ENCODE assay signal across 8 cellular contexts in the genomic region with DNA sequence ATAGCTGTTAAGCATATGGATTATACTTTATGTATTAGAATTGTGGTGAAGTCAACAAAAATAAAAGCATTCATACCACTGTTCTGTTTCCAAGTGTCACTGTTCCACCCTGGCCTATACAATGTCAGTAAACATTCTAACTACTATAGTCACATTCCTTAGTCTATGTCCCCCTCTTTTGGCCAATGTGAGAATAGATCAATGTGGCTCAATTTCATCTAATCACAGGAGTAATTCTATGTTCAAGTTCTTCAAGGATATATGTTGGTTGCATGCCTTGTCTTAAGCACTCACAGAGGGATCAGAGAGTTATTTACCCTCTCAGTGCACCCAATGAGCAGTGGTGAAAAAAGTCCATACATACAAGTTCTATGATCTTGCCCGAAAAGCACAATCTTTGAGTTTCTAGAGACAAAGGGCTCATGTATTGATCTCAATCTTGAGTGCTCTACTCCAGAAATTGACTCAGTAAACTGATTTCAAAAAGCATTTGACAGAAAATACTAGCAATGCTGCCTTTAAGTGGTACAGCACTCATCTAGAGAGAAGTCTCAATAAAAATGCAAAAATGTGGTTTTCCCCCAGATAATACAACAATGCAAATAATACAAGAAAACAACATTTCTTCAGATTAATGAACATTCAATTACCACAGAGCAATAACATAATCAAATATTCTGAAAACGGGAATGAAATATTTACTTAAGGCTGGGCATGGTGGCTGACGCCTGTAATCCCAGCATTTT. TPM values are rescaled to one million over a fixed set of nuclear protein-coding genes. Genes with fewer than 3 reads are reported as not detected.
DNase-seq lines count a peak whose midpoint lies in the region; ATAC-seq and TF ChIP-seq lines count a peak whose summit lies in the region.

No MANE protein-coding gene starts in this region.

- peaks cover 0 to 5% (median 0%) of the 10 kb centered on the region in 3 donors for H3K36me3 ChIP-seq in Peyer's patch

- no peaks in the 10 kb centered on the region for H3K27me3 ChIP-seq in Peyer's patch

- no peak overlapping the region for H3K4me3 Mint-ChIP-seq in osteocyte (ENCODE audit: unreplicated experiment)

- no peak overlapping the region for H3K27ac ChIP-seq in Peyer's patch

- no peaks in the 10 kb centered on the region for H3K27me3 Mint-ChIP-seq in osteocyte (ENCODE audit: unreplicated experiment)

- H3K4me1 Mint-ChIP-seq in osteocyte (ENCODE audit: unreplicated experiment) = peaks cover 19% of the 10 kb centered on the region

- no peaks in the 10 kb centered on the region for H3K4me1 ChIP-seq in Peyer's patch

- H3K36me3 Mint-ChIP-seq in osteocyte (ENCODE audit: unreplicated experiment) = no peaks in the 10 kb centered on the region

- TF ChIP-seq POLR2A in Peyer's patch (IDR thresholded peaks at IDR 0.05) = no peak
- TF ChIP-seq POLR2A in erythroblast (IDR thresholded peaks at IDR 0.05; ENCODE audit: low read length) = no peak
- TF ChIP-seq POLR2A in GM18505 (IDR thresholded peaks at IDR 0.05; ENCODE audit: borderline replicate concordance, extremely low read depth, insufficient read depth, insufficient read length) = no peak

- H3K4me3 ChIP-seq in Peyer's patch = no peak overlapping the region

- no peaks in the 10 kb centered on the region for H3K9me3 ChIP-seq in Peyer's patch

- ATAC-seq in GM19025 (IDR thresholded peaks at IDR 0.05; ENCODE audit: low read depth, unreplicated experiment) (peak; percentile 70), HG03280 (IDR thresholded peaks at IDR 0.05; ENCODE audit: unreplicated experiment) (peak; percentile 74), GM18505 (IDR thresholded peaks at IDR 0.05; ENCODE audit: unreplicated experiment) (no peak)

- H3K27ac Mint-ChIP-seq in osteocyte (ENCODE audit: unreplicated experiment) = no peak overlapping the region

- TF ChIP-seq CTCF in Peyer's patch (IDR thresholded peaks at IDR 0.05) = peak in 4 of 6 experiments; percentile 31 to 87 (median 77)
- TF ChIP-seq CTCF in osteocyte (IDR thresholded peaks at IDR 0.05) = peak; percentile 77

- H3K9me3 Mint-ChIP-seq in osteocyte (ENCODE audit: unreplicated experiment) = no peaks in the 10 kb centered on the region

- DNase-seq in DMS114 treated with DMSO at 0.1 percent for 48 hours (lab: John Stamatoyannopoulos, UW; ENCODE audit: unreplicated experiment) (peak; percentile 4), Peyer's patch (no peak), erythroblast (lab: John Stamatoyannopoulos, UW) (peak; percentile 52 to 68), osteocyte (ENCODE audit: extremely low spot score, unreplicated experiment) (no peak)
- DNase-seq in activated naive CD4-positive, alpha-beta T cell (lab: John Stamatoyannopoulos, UW) = no peak

RNA-seq across cellular contexts. Expression of gene SMLR1, which starts 16.5 kb away (rescaled TPM):
- total RNA-seq in Peyer's patch (10 to 100 TPM in 2 of 4 donors, 1 to 10 TPM in 1, not detected in 1; 7.1 to 24.8 (median 15.6) TPM), osteocyte (not detected in 2 replicates)

Comparison
In these comparisons a context has a peak if more than half of its experiments do, and no peak if none do; other contexts are left out.
1. DNase-seq: peak in DMS114 treated with DMSO at 0.1 percent for 48 hours (single experiment) and erythroblast (2 of 2); none in Peyer's patch (0 of 3), osteocyte (single experiment) and activated naive CD4-positive, alpha-beta T cell (0 of 4).